ENCODE assay signal across 17 cellular contexts in genomic region chr4:70768301-70768948, GRCh38.
"Had no signal": no experiment of that assay in that cellular context is flagged by ENCODE, and none has a peak within 500 bp of the region (broad histone marks: within the 10 kb centered on the region; RNA-seq: fewer than 3 reads in every experiment).

No MANE protein-coding gene starts in this region.

- H3K4me3 ChIP-seq: adrenal gland, heart left ventricle, psoas muscle, sigmoid colon, thoracic aorta had no signal

- H3K9me3 Mint-ChIP-seq: activated T-helper 17 cell treated with anti-CD3 and anti-CD28 coated beads, Interleukin-2, amount 50 U/mL, for 72 hours; brain; dendritic cell treated with granulocyte-macrophage colony-stimulating factor and Interleukin-4, amounts not matched to agents 40 ng/mL and 50 ng/mL, for 4 days; endodermal cell; natural killer cell treated with Interleukin-12 subunit alpha and Interleukin-12 subunit beta and Interleukin-15 and Interleukin-18, amount 100 ng/mL, for 72 hours; stimulated activated naive CD8-positive, alpha-beta T cell treated with anti-CD3 and anti-CD28 coated beads, Interleukin-15, amount 100 ng/mL, for 72 hours had no signal

- H3K4me1 Mint-ChIP-seq: activated T-helper 17 cell treated with anti-CD3 and anti-CD28 coated beads, Interleukin-2, amount 50 U/mL, for 72 hours; brain; endodermal cell; stimulated activated naive CD8-positive, alpha-beta T cell treated with anti-CD3 and anti-CD28 coated beads, Interleukin-15, amount 100 ng/mL, for 72 hours had no signal

- H3K27ac Mint-ChIP-seq: activated T-helper 17 cell treated with anti-CD3 and anti-CD28 coated beads, Interleukin-2, amount 50 U/mL, for 72 hours; brain; dendritic cell treated with granulocyte-macrophage colony-stimulating factor and Interleukin-4, amounts not matched to agents 40 ng/mL and 50 ng/mL, for 4 days; endodermal cell; natural killer cell treated with Interleukin-12 subunit alpha and Interleukin-12 subunit beta and Interleukin-15 and Interleukin-18, amount 100 ng/mL, for 72 hours; stimulated activated naive CD8-positive, alpha-beta T cell treated with anti-CD3 and anti-CD28 coated beads, Interleukin-15, amount 100 ng/mL, for 72 hours had no signal

- H3K4me3 Mint-ChIP-seq: activated T-helper 17 cell treated with anti-CD3 and anti-CD28 coated beads, Interleukin-2, amount 50 U/mL, for 72 hours; brain; dendritic cell treated with granulocyte-macrophage colony-stimulating factor and Interleukin-4, amounts not matched to agents 40 ng/mL and 50 ng/mL, for 4 days; endodermal cell; natural killer cell treated with Interleukin-12 subunit alpha and Interleukin-12 subunit beta and Interleukin-15 and Interleukin-18, amount 100 ng/mL, for 72 hours; stimulated activated naive CD8-positive, alpha-beta T cell treated with anti-CD3 and anti-CD28 coated beads, Interleukin-15, amount 100 ng/mL, for 72 hours had no signal

- DNase-seq: activated CD4-positive, alpha-beta T cell treated with anti-CD3 and anti-CD28 coated beads for 4 hours; activated CD8-positive, alpha-beta memory T cell treated with anti-CD3 and anti-CD28 coated beads for 24 hours; activated naive CD4-positive, alpha-beta T cell treated with anti-CD3 and anti-CD28 coated beads, Interleukin-2, amount 50 U/mL, for 16 hours; adrenal gland; endodermal cell; foreskin melanocyte; heart left ventricle; occipital lobe; psoas muscle; sigmoid colon; stimulated activated CD4-positive, alpha-beta T cell treated with anti-CD3 and anti-CD28 coated beads, Interleukin-4, amount 100 ng/mL, for 24 hours; stimulated activated naive CD8-positive, alpha-beta T cell treated with anti-CD3 and anti-CD28 coated beads, Interleukin-15, amount 100 ng/mL, for 72 hours had no signal

- H3K27ac ChIP-seq: psoas muscle, sigmoid colon, thoracic aorta had no signal

- H3K9me3 ChIP-seq: adrenal gland, heart left ventricle, psoas muscle, sigmoid colon, thoracic aorta had no signal

- H3K4me1 ChIP-seq: heart left ventricle, psoas muscle, sigmoid colon had no signal

- H3K27me3 ChIP-seq: adrenal gland, heart left ventricle, sigmoid colon had no signal

- H3K27me3 Mint-ChIP-seq: activated T-helper 17 cell treated with anti-CD3 and anti-CD28 coated beads, Interleukin-2, amount 50 U/mL, for 72 hours; dendritic cell treated with granulocyte-macrophage colony-stimulating factor and Interleukin-4, amounts not matched to agents 40 ng/mL and 50 ng/mL, for 4 days; natural killer cell treated with Interleukin-12 subunit alpha and Interleukin-12 subunit beta and Interleukin-15 and Interleukin-18, amount 100 ng/mL, for 72 hours; stimulated activated naive CD8-positive, alpha-beta T cell treated with anti-CD3 and anti-CD28 coated beads, Interleukin-15, amount 100 ng/mL, for 72 hours had no signal
